In genomic region chr2:43044093-43044614, GRCh38 we compare ENCODE assay signal across 19 cellular contexts.
A peak's percentile ranks its signal among the peaks of the same experiment; 100 is the strongest.
DNase-seq lines count a peak whose midpoint lies in the region; ATAC-seq, FAIRE-seq and TF ChIP-seq lines count a peak whose summit lies in the region.
"Had no signal": no experiment of that assay in that cellular context is flagged by ENCODE, and none has a peak within 500 bp of the region (broad histone marks: within the 10 kb centered on the region; RNA-seq: fewer than 3 reads in every experiment).

No MANE protein-coding gene starts in this region.

- H3K4me3 ChIP-seq in A549 (no peak overlapping the region), Panc1 (ENCODE audit: low read depth in 2 of 2, low read length in 2 of 2) (no peak overlapping the region), kidney (ENCODE audit: low read length in 2 of 2) (no peak overlapping the region), sigmoid colon (no peak overlapping the region), SJCRH30 (no peak overlapping the region)
- H3K4me3 ChIP-seq: PC-9, transverse colon had no signal

- DNase-seq in A549 (ENCODE audit: low read depth in 1 of 2, low spot score in 1 of 2): no peak
- no peak for DNase-seq in Panc1 (ENCODE audit: low read depth, low spot score)
- peak; percentile 75 for DNase-seq in kidney
- peak; percentile 58 for DNase-seq in sigmoid colon
- DNase-seq in stimulated activated CD4-positive, alpha-beta T cell treated with anti-CD3 and anti-CD28 coated beads, Interleukin-1b, Interleukin-23, amount 100 ng/mL, for 48 hours: no peak
- DNase-seq in activated CD4-positive, alpha-beta T cell treated with anti-CD3 and anti-CD28 coated beads for 1 hour: no peak
- DNase-seq in activated CD4-positive, CD25-positive, alpha-beta regulatory T cell (lab: John Stamatoyannopoulos, UW): no peak
- DNase-seq in SJCRH30: no peak
- DNase-seq: activated CD4-positive, alpha-beta T cell treated with anti-CD3 and anti-CD28 coated beads for 4 hours; activated CD8-positive, alpha-beta memory T cell treated with anti-CD3 and anti-CD28 coated beads, Interleukin-2, amount 50 U/mL, for 4 hours; activated gamma-delta T cell treated with Interleukin-2 at 50 U/mL for 16 hours; anterior cingulate cortex; CD4-positive, alpha-beta T cell; NCI-H1417 treated with DMSO at 0.1 percent for 48 hours; NCI-H748 treated with DMSO at 0.1 percent for 48 hours; PC-9; transverse colon had no signal

- TF ChIP-seq EP300 in A549 (IDR thresholded peaks at IDR 0.05) (no peak), sigmoid colon (IDR thresholded peaks at IDR 0.05) (no peak)

- in situ Hi-C loops in Panc1 (cut with HindIII; ENCODE audit: low pct_unique_long_range_greater_than_20kb, low sequenced_read_pairs): no loop called here

- no peak for FAIRE-seq in A549 (lab: Jason Lieb, UNC)
- no peak for FAIRE-seq in kidney (lab: Jason Lieb, UNC)
- FAIRE-seq: endometrium had no signal

- TF ChIP-seq RAD21 in A549 (conservative IDR thresholded peaks at IDR 0.05 in 1 of 2, IDR thresholded peaks at IDR 0.05 in 1 of 2): no peak

- 85% methylated on average over 12 of the region's 12 CpGs for WGBS in A549 (ENCODE audit: missing lambda C conversion rate)
- WGBS in sigmoid colon, 2 donors: 91 to 94% methylated on average over 12 of the region's 12 CpGs

- no peak for ATAC-seq in A549
- no peak for ATAC-seq in Panc1

- H3K9me3 ChIP-seq in A549: no peaks in the 10 kb centered on the region
- no peaks in the 10 kb centered on the region for H3K9me3 ChIP-seq in Panc1 (ENCODE audit: control insufficient read depth, insufficient read depth, low read depth, low read length)
- no peaks in the 10 kb centered on the region for H3K9me3 ChIP-seq in kidney (ENCODE audit: control insufficient read depth in 1 of 2, low read length in 2 of 2)
- H3K9me3 ChIP-seq in sigmoid colon: no peaks in the 10 kb centered on the region
- no peaks in the 10 kb centered on the region for H3K9me3 ChIP-seq in SJCRH30 (replicated peaks)
- H3K9me3 ChIP-seq: transverse colon had no signal

- no peak for TF ChIP-seq CTCF in A549 (IDR thresholded peaks at IDR 0.05)
- TF ChIP-seq CTCF in Panc1 (IDR thresholded peaks at IDR 0.05): no peak
- TF ChIP-seq CTCF in kidney (IDR thresholded peaks at IDR 0.05; ENCODE audit: borderline replicate concordance, extremely low read depth, insufficient read depth): no peak
- TF ChIP-seq CTCF in sigmoid colon (IDR thresholded peaks at IDR 0.05): no peak

- H3K4me1 ChIP-seq in A549 (peaks cover 47% of the 10 kb centered on the region), Panc1 (ENCODE audit: control insufficient read depth, insufficient read depth, low read length) (peaks cover 31% of the 10 kb centered on the region), kidney (ENCODE audit: control insufficient read depth in 1 of 2, insufficient read depth in 1 of 2, low read depth in 1 of 2, low read length in 2 of 2) (peaks cover 14 to 15% of the 10 kb centered on the region in 2 donors), sigmoid colon (peaks cover 0 to 28% (median 23%) of the 10 kb centered on the region in 4 donors), SJCRH30 (peaks cover 40% of the 10 kb centered on the region)
- H3K4me1 ChIP-seq: parathyroid adenoma had no signal

- H3K9ac ChIP-seq in kidney (ENCODE audit: low read length in 2 of 2): no peak overlapping the region
- H3K9ac ChIP-seq: parathyroid adenoma had no signal

- H3K4me2 ChIP-seq in A549: no peak overlapping the region
- H3K4me2 ChIP-seq: PC-9 had no signal

- CTCF ChIA-PET in A549 (lab: Yijun Ruan, JAX): interaction anchor here (0.7 to 1.4 kb wide), 5 partner anchors 12 to 83 kb away, joined by 3 to 4 read pairs (median 3); no protein-coding TSS in a partner anchor
- CTCF ChIA-PET in Panc1 (lab: Charles Lee): no interaction called here

- H3K27me3 ChIP-seq in Panc1 (ENCODE audit: control insufficient read depth, insufficient read depth, low read length): no peaks in the 10 kb centered on the region
- no peaks in the 10 kb centered on the region for H3K27me3 ChIP-seq in sigmoid colon
- no peaks in the 10 kb centered on the region for H3K27me3 ChIP-seq in SJCRH30
- H3K27me3 ChIP-seq: transverse colon had no signal

- POLR2A ChIA-PET in A549 (lab: Yijun Ruan, JAX) (interaction anchor here (1.3 kb wide), 1 partner anchor 182 kb away, joined by 6 read pairs; the partner anchor contains the start of gene ZFP36L2), Panc1 (lab: Charles Lee) (no interaction called here)

- intact Hi-C loops in Panc1 (cut with micrococcal nuclease; ENCODE audit: unreplicated experiment) (no loop called here), kidney (cut with DNase I) (no loop called here), sigmoid colon (cut with DNase I) (no loop called here)

- H3K27ac ChIP-seq in A549 (peak overlapping the region; percentile 35 to 90), Panc1 (ENCODE audit: low read length) (peak overlapping the region; percentile 60), kidney (ENCODE audit: low read depth in 2 of 2, low read length in 2 of 2) (no peak overlapping the region), sigmoid colon (peak overlapping the region in 2 of 4 donors; percentile 9 to 10), SJCRH30 (no peak overlapping the region)
- H3K27ac ChIP-seq: parathyroid adenoma, PC-9, transverse colon had no signal

- no TSS peak for BruUV-seq in Panc1 (replicated peaks; lab: Mats Ljungman, UMichigan)

- H3K36me3 ChIP-seq in Panc1 (ENCODE audit: control insufficient read depth, insufficient read depth, low read length): no peaks in the 10 kb centered on the region
- no peaks in the 10 kb centered on the region for H3K36me3 ChIP-seq in kidney (ENCODE audit: control insufficient read depth in 1 of 2, insufficient read depth in 2 of 2, low read length in 2 of 2)
- no peaks in the 10 kb centered on the region for H3K36me3 ChIP-seq in sigmoid colon
- H3K36me3 ChIP-seq in SJCRH30: no peaks in the 10 kb centered on the region
- H3K36me3 ChIP-seq: transverse colon had no signal

- TF ChIP-seq POLR2A in A549 (IDR thresholded peaks at IDR 0.05; ENCODE audit: low read length): no peak
- TF ChIP-seq POLR2A in sigmoid colon (IDR thresholded peaks at IDR 0.05): no peak

TF ChIP-seq in A549, 52 proteins besides CTCF, POLR2A, EP300 and RAD21:
- TF ChIP-seq RARB (CRISPR knock-in tag; IDR thresholded peaks at IDR 0.05) (no peak), MYC (IDR thresholded peaks at IDR 0.05; ENCODE audit: borderline replicate concordance, low read length) (no peak), ATOH8 (CRISPR knock-in tag; IDR thresholded peaks at IDR 0.05; ENCODE audit: low read depth) (no peak), KDM1A (IDR thresholded peaks at IDR 0.05; ENCODE audit: low read depth) (no peak), HES2 (IDR thresholded peaks at IDR 0.05) (no peak), MAX (IDR thresholded peaks at IDR 0.05) (no peak), NFE2L2 (conservative IDR thresholded peaks at IDR 0.05; ENCODE audit: low read length) (no peak), NR3C1 (IDR thresholded peaks at IDR 0.05) (no peak), CBX2 (IDR thresholded peaks at IDR 0.05; ENCODE audit: borderline replicate concordance, low read depth) (no peak)
TF ChIP-seq in A549: peak in this region for 0.

Comparison
In these comparisons a context has a peak if more than half of its experiments do, and no peak if none do; other contexts are left out.
1. DNase-seq: peak in kidney (single experiment) and sigmoid colon (single experiment); none in A549 (0 of 2), Panc1 (single experiment), stimulated activated CD4-positive, alpha-beta T cell treated with anti-CD3 and anti-CD28 coated beads, Interleukin-1b, Interleukin-23, amount 100 ng/mL, for 48 hours (single experiment), activated CD4-positive, alpha-beta T cell treated with anti-CD3 and anti-CD28 coated beads for 1 hour (single experiment), activated CD4-positive, CD25-positive, alpha-beta regulatory T cell (0 of 4) and SJCRH30 (0 of 2).
2. H3K27ac ChIP-seq: peak in A549 (2 of 2) and Panc1 (single experiment); none in kidney (0 of 2) and SJCRH30 (single experiment).